In the genomic region with DNA sequence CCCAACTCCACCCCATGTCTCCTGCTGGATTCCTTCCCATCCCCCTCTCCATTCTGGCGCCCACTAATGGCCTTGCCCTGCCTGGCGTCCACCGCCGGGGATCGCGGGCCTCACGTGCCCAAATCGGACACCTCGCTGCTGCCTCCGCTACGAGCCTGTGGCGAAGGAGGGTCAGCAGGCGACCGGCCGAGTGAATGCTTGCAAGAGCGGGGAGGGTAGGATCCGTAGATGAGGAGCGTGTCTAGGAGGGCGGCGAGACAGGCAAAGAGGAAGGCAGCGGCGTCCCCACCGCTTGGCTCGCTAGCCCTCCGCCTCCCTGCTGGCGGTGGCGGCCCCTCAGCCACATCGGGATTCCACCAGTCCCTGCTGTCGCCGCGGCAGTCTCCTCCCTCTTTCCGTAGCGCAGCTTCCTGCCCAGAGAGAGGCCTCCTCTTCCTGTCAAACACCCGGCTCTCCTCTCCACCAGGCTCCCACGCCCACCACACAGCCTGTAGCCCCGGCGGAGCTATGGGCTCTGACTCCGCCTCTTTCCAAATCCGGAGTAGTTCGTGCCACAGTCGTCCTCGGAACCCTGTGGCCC, we compare ENCODE assay signal across 8 cellular contexts. TPM values are rescaled to one million over a fixed set of nuclear protein-coding genes. Genes with fewer than 3 reads are reported as not detected.
DNase-seq lines count a peak whose midpoint lies in the region; ATAC-seq and TF ChIP-seq lines count a peak whose summit lies in the region.

A gene (minus strand): TSS at position 387 of the 580 bp plus-strand sequence.

- H3K4me1 ChIP-seq in heart right ventricle, result peaks cover 0 to 9% (median 0%) of the 10 kb centered on the region in 9 donors

- CTCF ChIA-PET in GM10248 (lab: Yijun Ruan, JAX), result no interaction called here

- 0% methylated on average over 28 to 40 of the region's 42 CpGs for WGBS in heart right ventricle, 2 donors

- POLR2A ChIA-PET in GM10248 (lab: Yijun Ruan, JAX), result no interaction called here

- ATAC-seq in HG02610 (IDR thresholded peaks at IDR 0.05; ENCODE audit: unreplicated experiment), result peak; percentile 100
- ATAC-seq in heart right ventricle, result peak; percentile 98 to 100 (median 99)

- no peaks in the 10 kb centered on the region for H3K27me3 ChIP-seq in heart right ventricle

- TF ChIP-seq CTCF in GM10248 (IDR thresholded peaks at IDR 0.05; ENCODE audit: control extremely low read depth, extremely low read depth, low read depth, missing control alignments) (no peak), heart right ventricle (IDR thresholded peaks at IDR 0.05) (peak in 3 of 9 donors; percentile 14 to 27 (median 25))

- intact Hi-C loops in heart right ventricle (cut with DNase I), result loop anchor here in 1 of 10 donors (10.0 kb wide), 1 partner anchor 356 kb away; no protein-coding TSS in a partner anchor
- intact Hi-C loops in posterior cingulate gyrus (cut with DNase I), result no loop called here

- peak; percentile 88 for DNase-seq in GM10248 (ENCODE audit: extremely low spot score)
- DNase-seq in NCI-H1105 (lab: John Stamatoyannopoulos, UW), result peak; percentile 66
- peak; percentile 54 to 77 for DNase-seq in SW 1271 (lab: John Stamatoyannopoulos, UW)
- peak; percentile 58 for DNase-seq in activated naive CD8-positive, alpha-beta T cell treated with anti-CD3 and anti-CD28 coated beads, Interleukin-2, amount 50 U/mL, for 16 hours (ENCODE audit: low read depth, low spot score)
- peak; percentile 79 to 82 for DNase-seq in heart right ventricle
- DNase-seq in posterior cingulate gyrus, result peak; percentile 66 to 96 (median 75)
- DNase-seq in ureter (ENCODE audit: low spot score), result peak; percentile 79

- peak within 1 kb of the TSS; percentile 29 to 89 (median 80) for H3K27ac ChIP-seq in heart right ventricle

- H3K36me3 ChIP-seq in heart right ventricle, result peaks cover 0 to 15% (median 0%) of the 10 kb centered on the region in 9 donors

- H3K9me3 ChIP-seq in heart right ventricle, result peaks cover 0 to 7% (median 0%) of the 10 kb centered on the region in 11 donors

- peak within 1 kb of the TSS; percentile 41 to 75 (median 68) for H3K4me3 ChIP-seq in heart right ventricle

RNA-seq across cellular contexts. Expression of the gene that starts here (rescaled TPM):
- 1 to 10 TPM; 6.5 to 8.7 (median 7.0) TPM for total RNA-seq in heart right ventricle
- 1 to 10 TPM; 6.0 to 9.7 TPM for polyA plus RNA-seq in heart right ventricle
- 19.8 TPM for total RNA-seq in ureter

Comparison
In these comparisons a context has a peak if more than half of its experiments do, and no peak if none do; other contexts are left out.
1. Peak in every context shown above with its lines: DNase-seq, ATAC-seq, H3K4me3 ChIP-seq and H3K27ac ChIP-seq.